17 cellular contexts compared by ENCODE assay signal in the genomic region with DNA sequence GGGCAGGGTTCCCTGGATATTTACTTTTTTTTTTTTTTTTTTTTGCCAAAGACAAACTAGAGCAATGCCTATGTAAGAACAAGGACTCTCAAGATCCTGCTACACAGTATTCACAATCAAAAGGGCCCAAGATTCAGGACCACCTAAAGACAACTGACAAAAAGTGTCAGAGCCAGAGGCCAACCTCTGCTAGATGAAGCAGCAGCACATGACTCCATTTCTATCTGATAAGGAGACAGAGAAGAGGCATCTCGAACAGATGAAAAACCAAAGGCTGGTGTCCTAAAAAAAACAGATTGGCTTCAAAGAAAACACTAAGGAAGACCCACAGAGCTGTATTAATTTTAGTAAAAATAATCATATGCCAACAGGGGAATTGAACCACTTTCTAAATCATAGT.
"Had no signal": no experiment of that assay in that cellular context is flagged by ENCODE, and none has a peak within 500 bp of the region (broad histone marks: within the 10 kb centered on the region; RNA-seq: fewer than 3 reads in every experiment).

No MANE protein-coding gene starts in this region.

- H3K27me3 ChIP-seq: ascending aorta, colonic mucosa, upper lobe of left lung had no signal

- H3K27ac Mint-ChIP-seq: activated naive CD4-positive, alpha-beta T cell treated with anti-CD3 and anti-CD28 coated beads, Interleukin-2, amount 10 ng/mL, durations not matched to agents 7 days and 5 days; mesothelial cell of epicardium; progenitor cell of endocrine pancreas had no signal

- H3K9me3 ChIP-seq: ascending aorta, colonic mucosa, lower lobe of right lung, thoracic aorta, upper lobe of left lung had no signal

- ATAC-seq: lower lobe of right lung, SK-N-SH treated with all-trans-retinoic acid at 6 μM for 48 hours had no signal

- H3K4me3 ChIP-seq: ascending aorta, colonic mucosa, lower lobe of right lung, thoracic aorta, upper lobe of left lung had no signal

- H3K4me3 Mint-ChIP-seq: activated naive CD4-positive, alpha-beta T cell treated with anti-CD3 and anti-CD28 coated beads, Interleukin-2, amount 10 ng/mL, durations not matched to agents 7 days and 5 days; central memory CD8-positive, alpha-beta T cell; mesothelial cell of epicardium had no signal

- H3K27ac ChIP-seq: ascending aorta, colonic mucosa, lower lobe of right lung, thoracic aorta, upper lobe of left lung had no signal

- H3K9me3 Mint-ChIP-seq: activated naive CD4-positive, alpha-beta T cell treated with anti-CD3 and anti-CD28 coated beads, Interleukin-2, amount 10 ng/mL, durations not matched to agents 7 days and 5 days; central memory CD8-positive, alpha-beta T cell had no signal

- H3K27me3 Mint-ChIP-seq: activated naive CD4-positive, alpha-beta T cell treated with anti-CD3 and anti-CD28 coated beads, Interleukin-2, amount 10 ng/mL, durations not matched to agents 7 days and 5 days; central memory CD8-positive, alpha-beta T cell; progenitor cell of endocrine pancreas had no signal

- H3K36me3 ChIP-seq: colonic mucosa had no signal

- DNase-seq: activated CD4-positive, alpha-beta T cell treated with anti-CD3 and anti-CD28 coated beads, Interleukin-2, amount 50 U/mL, for 4 hours; activated CD4-positive, CD25-positive, alpha-beta regulatory T cell treated with anti-CD3 and anti-CD28 coated beads, Interleukin-2, amount 50 U/mL, for 72 hours; activated effector memory CD4-positive, alpha-beta T cell treated with Interleukin-2 at 50 U/mL for 16 hours; activated naive CD4-positive, alpha-beta T cell treated with anti-CD3 and anti-CD28 coated beads, Interleukin-2, amount 10 ng/mL, durations not matched to agents 7 days and 5 days; colonic mucosa; head of caudate nucleus; lower lobe of right lung; stimulated activated CD4-positive, alpha-beta T cell treated with anti-CD3 and anti-CD28 coated beads, Interleukin-12 subunit alpha, Interleukin-12 subunit beta, amount 100 ng/mL, for 4 hours; stimulated activated CD4-positive, alpha-beta T cell treated with anti-CD3 and anti-CD28 coated beads, Interleukin-2, amount 100 ng/mL, for 24 hours; T-helper 1 cell; upper lobe of left lung had no signal

- H3K4me1 ChIP-seq: colonic mucosa, lower lobe of right lung had no signal
